1 cellular context compared by ENCODE assay signal in the genomic region with DNA sequence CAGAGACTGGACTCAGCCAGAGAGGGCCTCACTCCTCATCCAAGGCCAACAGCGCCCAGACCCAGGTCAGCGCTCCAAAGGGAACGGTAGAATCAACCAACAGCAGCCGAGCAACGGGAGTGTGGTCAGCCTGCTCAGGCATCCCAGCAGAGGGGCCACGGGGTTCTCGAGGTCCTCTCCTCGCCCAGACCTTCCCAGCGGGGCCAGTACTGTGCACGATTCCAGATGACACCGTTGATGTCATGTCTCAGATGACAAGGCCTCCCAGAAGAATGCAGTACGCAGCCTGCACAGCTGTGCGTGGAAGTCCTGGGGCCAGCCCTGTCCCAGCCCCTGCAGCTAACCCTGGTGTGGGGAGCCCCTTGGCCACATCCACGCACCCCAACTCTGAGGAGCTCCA.
TF ChIP-seq lines count a peak whose summit lies in the region.

No MANE protein-coding gene starts in this region.

TF ChIP-seq in WTC11, 78 proteins besides CTCF, POLR2A, EP300 and RAD21 (continued from another document):
- TF ChIP-seq SOX15 (CRISPR knock-in tag; IDR thresholded peaks at IDR 0.05): no peak
- TF ChIP-seq ZNF671 (CRISPR knock-in tag; IDR thresholded peaks at IDR 0.05): no peak
- TF ChIP-seq, protein P1, sequence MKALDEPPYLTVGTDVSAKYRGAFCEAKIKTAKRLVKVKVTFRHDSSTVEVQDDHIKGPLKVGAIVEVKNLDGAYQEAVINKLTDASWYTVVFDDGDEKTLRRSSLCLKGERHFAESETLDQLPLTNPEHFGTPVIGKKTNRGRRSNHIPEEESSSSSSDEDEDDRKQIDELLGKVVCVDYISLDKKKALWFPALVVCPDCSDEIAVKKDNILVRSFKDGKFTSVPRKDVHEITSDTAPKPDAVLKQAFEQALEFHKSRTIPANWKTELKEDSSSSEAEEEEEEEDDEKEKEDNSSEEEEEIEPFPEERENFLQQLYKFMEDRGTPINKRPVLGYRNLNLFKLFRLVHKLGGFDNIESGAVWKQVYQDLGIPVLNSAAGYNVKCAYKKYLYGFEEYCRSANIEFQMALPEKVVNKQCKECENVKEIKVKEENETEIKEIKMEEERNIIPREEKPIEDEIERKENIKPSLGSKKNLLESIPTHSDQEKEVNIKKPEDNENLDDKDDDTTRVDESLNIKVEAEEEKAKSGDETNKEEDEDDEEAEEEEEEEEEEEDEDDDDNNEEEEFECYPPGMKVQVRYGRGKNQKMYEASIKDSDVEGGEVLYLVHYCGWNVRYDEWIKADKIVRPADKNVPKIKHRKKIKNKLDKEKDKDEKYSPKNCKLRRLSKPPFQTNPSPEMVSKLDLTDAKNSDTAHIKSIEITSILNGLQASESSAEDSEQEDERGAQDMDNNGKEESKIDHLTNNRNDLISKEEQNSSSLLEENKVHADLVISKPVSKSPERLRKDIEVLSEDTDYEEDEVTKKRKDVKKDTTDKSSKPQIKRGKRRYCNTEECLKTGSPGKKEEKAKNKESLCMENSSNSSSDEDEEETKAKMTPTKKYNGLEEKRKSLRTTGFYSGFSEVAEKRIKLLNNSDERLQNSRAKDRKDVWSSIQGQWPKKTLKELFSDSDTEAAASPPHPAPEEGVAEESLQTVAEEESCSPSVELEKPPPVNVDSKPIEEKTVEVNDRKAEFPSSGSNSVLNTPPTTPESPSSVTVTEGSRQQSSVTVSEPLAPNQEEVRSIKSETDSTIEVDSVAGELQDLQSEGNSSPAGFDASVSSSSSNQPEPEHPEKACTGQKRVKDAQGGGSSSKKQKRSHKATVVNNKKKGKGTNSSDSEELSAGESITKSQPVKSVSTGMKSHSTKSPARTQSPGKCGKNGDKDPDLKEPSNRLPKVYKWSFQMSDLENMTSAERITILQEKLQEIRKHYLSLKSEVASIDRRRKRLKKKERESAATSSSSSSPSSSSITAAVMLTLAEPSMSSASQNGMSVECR (CRISPR knock-in tag; IDR thresholded peaks at IDR 0.05; ENCODE audit: borderline replicate concordance): no peak
- no peak for TF ChIP-seq GABPB1 (CRISPR knock-in tag; IDR thresholded peaks at IDR 0.05)
- TF ChIP-seq ZSCAN18 (CRISPR knock-in tag; IDR thresholded peaks at IDR 0.05): no peak
- TF ChIP-seq FOXP1 (CRISPR knock-in tag; IDR thresholded peaks at IDR 0.05; ENCODE audit: borderline replicate concordance): no peak
- TF ChIP-seq, protein P2, sequence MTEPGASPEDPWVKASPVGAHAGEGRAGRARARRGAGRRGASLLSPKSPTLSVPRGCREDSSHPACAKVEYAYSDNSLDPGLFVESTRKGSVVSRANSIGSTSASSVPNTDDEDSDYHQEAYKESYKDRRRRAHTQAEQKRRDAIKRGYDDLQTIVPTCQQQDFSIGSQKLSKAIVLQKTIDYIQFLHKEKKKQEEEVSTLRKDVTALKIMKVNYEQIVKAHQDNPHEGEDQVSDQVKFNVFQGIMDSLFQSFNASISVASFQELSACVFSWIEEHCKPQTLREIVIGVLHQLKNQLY (CRISPR knock-in tag; IDR thresholded peaks at IDR 0.05): no peak
- TF ChIP-seq ZNF425 (CRISPR knock-in tag; conservative IDR thresholded peaks at IDR 0.05): no peak
- TF ChIP-seq EMX1 (CRISPR knock-in tag; IDR thresholded peaks at IDR 0.05): no peak
